ENCODE assay signal across 15 cellular contexts in genomic region chr5:61603211-61603908, GRCh38.
DNase-seq lines count a peak whose midpoint lies in the region; ATAC-seq and TF ChIP-seq lines count a peak whose summit lies in the region.
"Had no signal": no experiment of that assay in that cellular context is flagged by ENCODE, and none has a peak within 500 bp of the region (broad histone marks: within the 10 kb centered on the region; RNA-seq: fewer than 3 reads in every experiment).

No MANE protein-coding gene starts in this region.

- no peak overlapping the region for H3K4me3 ChIP-seq in choroid plexus epithelial cell (ENCODE audit: low read depth, low read length)
- H3K4me3 ChIP-seq: gastrocnemius medialis, SJCRH30, suprapubic skin had no signal

- TF ChIP-seq RAD21 in Ishikawa (IDR thresholded peaks at IDR 0.05; ENCODE audit: low read depth): peak; percentile 7; the same call in 1 of the 2 replicates

- no peaks in the 10 kb centered on the region for H3K27me3 Mint-ChIP-seq in mesothelial cell of epicardium (ENCODE audit: low read depth)
- H3K27me3 Mint-ChIP-seq in T-cell: peaks cover 4 to 25% of the 10 kb centered on the region in 2 donors

- H3K4me1 Mint-ChIP-seq in mesothelial cell of epicardium: peaks cover 50% of the 10 kb centered on the region
- no peaks in the 10 kb centered on the region for H3K4me1 Mint-ChIP-seq in T-cell
- H3K4me1 Mint-ChIP-seq: CD8-positive, alpha-beta memory T cell had no signal

- POLR2A ChIA-PET in T-cell (lab: Charles Lee): no interaction called here

- DNase-seq in AG08396 (ENCODE audit: low spot score) (peak; percentile 23), choroid plexus epithelial cell (ENCODE audit: low read depth) (peak; percentile 17), mesothelial cell of epicardium (ENCODE audit: low spot score in 2 of 2, unreplicated experiment in 2 of 2) (no peak), T-cell (no peak)
- DNase-seq: CD8-positive, alpha-beta memory T cell; gastrocnemius medialis; naive thymus-derived CD4-positive, alpha-beta T cell; NCI-H187; SJCRH30; stimulated activated CD4-positive, alpha-beta T cell treated with anti-CD3 and anti-CD28 coated beads, Interleukin-4, amount 100 ng/mL, for 24 hours had no signal

- no peaks in the 10 kb centered on the region for H3K9me3 Mint-ChIP-seq in mesothelial cell of epicardium
- H3K9me3 Mint-ChIP-seq in T-cell: no peaks in the 10 kb centered on the region
- H3K9me3 Mint-ChIP-seq: CD8-positive, alpha-beta memory T cell; naive thymus-derived CD4-positive, alpha-beta T cell had no signal

- H3K4me3 Mint-ChIP-seq in mesothelial cell of epicardium: no peak overlapping the region
- H3K4me3 Mint-ChIP-seq in T-cell: no peak overlapping the region
- H3K4me3 Mint-ChIP-seq: CD8-positive, alpha-beta memory T cell; naive thymus-derived CD4-positive, alpha-beta T cell had no signal

- H3K27ac Mint-ChIP-seq in mesothelial cell of epicardium: peak overlapping the region; percentile 11
- H3K27ac Mint-ChIP-seq in T-cell: no peak overlapping the region
- H3K27ac Mint-ChIP-seq: CD8-positive, alpha-beta memory T cell; naive thymus-derived CD4-positive, alpha-beta T cell had no signal

- CTCF ChIA-PET in T-cell (lab: Charles Lee): no interaction called here

- H3K36me3 Mint-ChIP-seq in mesothelial cell of epicardium (no peaks in the 10 kb centered on the region), T-cell (no peaks in the 10 kb centered on the region)
- H3K36me3 Mint-ChIP-seq: CD8-positive, alpha-beta memory T cell; naive thymus-derived CD4-positive, alpha-beta T cell had no signal

- ATAC-seq in GM18858 (IDR thresholded peaks at IDR 0.05; ENCODE audit: unreplicated experiment) (no peak), GM21390 (IDR thresholded peaks at IDR 0.05; ENCODE audit: unreplicated experiment) (no peak), HG03135 (IDR thresholded peaks at IDR 0.05; ENCODE audit: unreplicated experiment) (no peak), T-cell (replicated peaks in 1 of 4) (no peak)
- ATAC-seq: gastrocnemius medialis; naive thymus-derived CD4-positive, alpha-beta T cell had no signal

- TF ChIP-seq CTCF in choroid plexus epithelial cell (conservative IDR thresholded peaks at IDR 0.05; ENCODE audit: low read depth, low read length) (no peak), mesothelial cell of epicardium (IDR thresholded peaks at IDR 0.05; ENCODE audit: unreplicated experiment) (no peak)

- TF ChIP-seq EP300 in Ishikawa (IDR thresholded peaks at IDR 0.05; ENCODE audit: borderline replicate concordance): no peak

TF ChIP-seq in Ishikawa, 13 proteins besides CTCF, POLR2A, EP300 and RAD21:
- no peak for TF ChIP-seq CREB1 (IDR thresholded peaks at IDR 0.05; ENCODE audit: low read depth)
- no peak for TF ChIP-seq TAF1 (IDR thresholded peaks at IDR 0.05; ENCODE audit: low read depth)
- no peak for TF ChIP-seq YY1 (IDR thresholded peaks at IDR 0.05; ENCODE audit: low read depth)
- TF ChIP-seq TCF12 (IDR thresholded peaks at IDR 0.05; ENCODE audit: low read depth): no peak
- no peak for TF ChIP-seq EGR1 (IDR thresholded peaks at IDR 0.05)
- TF ChIP-seq REST (IDR thresholded peaks at IDR 0.05; ENCODE audit: low read depth): no peak
- no peak for TF ChIP-seq USF1 (IDR thresholded peaks at IDR 0.05)
- no peak for TF ChIP-seq MAX (IDR thresholded peaks at IDR 0.05)

Comparison
In these comparisons a context has a peak if more than half of its experiments do, and no peak if none do; other contexts are left out.
1. DNase-seq: peak in AG08396 (single experiment) and choroid plexus epithelial cell (single experiment); none in mesothelial cell of epicardium (0 of 2) and T-cell (0 of 34).